ENCODE assay signal across 8 cellular contexts in genomic region chr3:170419301-170420087, GRCh38. TPM values are rescaled to one million over a fixed set of nuclear protein-coding genes. Genes with fewer than 3 reads are reported as not detected.
DNase-seq lines count a peak whose midpoint lies in the region; ATAC-seq, FAIRE-seq and TF ChIP-seq lines count a peak whose summit lies in the region.

No MANE protein-coding gene starts in this region.

- peaks cover 8% of the 10 kb centered on the region for H3K27me3 Mint-ChIP-seq in nephron progenitor cell (ENCODE audit: low read depth, poor library complexity)

- no peak overlapping the region for H3K27ac Mint-ChIP-seq in nephron progenitor cell

- no peak for TF ChIP-seq CTCF in fibroblast of pulmonary artery (IDR thresholded peaks at IDR 0.05; ENCODE audit: low read length, missing control alignments)
- no peak for TF ChIP-seq CTCF in nephron progenitor cell (IDR thresholded peaks at IDR 0.05)

- no peaks in the 10 kb centered on the region for H3K36me3 ChIP-seq in NT2/D1 (ENCODE audit: insufficient read depth, insufficient read length, low read length)

- H3K9me3 Mint-ChIP-seq in nephron progenitor cell, result peaks cover 9% of the 10 kb centered on the region

- TF ChIP-seq POLR2A in GM12891 (IDR thresholded peaks at IDR 0.05; ENCODE audit: low read depth, low read length), result no peak

- no peak overlapping the region for H3K9ac ChIP-seq in NT2/D1 (ENCODE audit: insufficient read length, low read depth)

- H3K27me3 ChIP-seq in NT2/D1 (ENCODE audit: insufficient read depth, insufficient read length), result peaks cover 43% of the 10 kb centered on the region

- H3K36me3 Mint-ChIP-seq in nephron progenitor cell (ENCODE audit: low read depth), result no peaks in the 10 kb centered on the region

- H3K4me3 ChIP-seq in NT2/D1 (ENCODE audit: insufficient read length, low read depth) (peak overlapping the region; percentile 36), fibroblast of pulmonary artery (replicated peaks; ENCODE audit: low read depth, low read length) (peak overlapping the region; percentile 58)

- DNase-seq in AG20443 (ENCODE audit: low spot score) (peak; percentile 74), NT2/D1 (ENCODE audit: low read depth, low spot score) (no peak), fibroblast of pulmonary artery (ENCODE audit: low read depth) (peak; percentile 41), nephron progenitor cell (peak; percentile 63), GM19239 (ENCODE audit: insufficient read length, low spot score) (no peak), GM12891 (ENCODE audit: insufficient read length, low spot score) (no peak), activated gamma-delta T cell treated with Interleukin-2 at 50 U/mL for 16 hours (no peak)

- no peak for ATAC-seq in GM21515 (IDR thresholded peaks at IDR 0.05; ENCODE audit: unreplicated experiment)

- no peaks in the 10 kb centered on the region for H3K9me3 ChIP-seq in NT2/D1 (ENCODE audit: insufficient read depth, low read length)

- H3K4me1 Mint-ChIP-seq in nephron progenitor cell, result peaks cover 43% of the 10 kb centered on the region

- peak overlapping the region; percentile 73 for H3K4me3 Mint-ChIP-seq in nephron progenitor cell

- H3K4me1 ChIP-seq in NT2/D1 (ENCODE audit: insufficient read depth, insufficient read length), result peaks cover 12% of the 10 kb centered on the region

- no peak for FAIRE-seq in GM19239 (lab: Jason Lieb, UNC)
- no peak for FAIRE-seq in GM12891 (lab: Jason Lieb, UNC)

TF ChIP-seq in GM12891, 5 proteins besides CTCF, POLR2A, EP300 and RAD21:
- TF ChIP-seq TAF1 (IDR thresholded peaks at IDR 0.05; ENCODE audit: low read depth, low read length) (no peak), POLR2AphosphoS5 (IDR thresholded peaks at IDR 0.05; ENCODE audit: low read depth, low read length) (no peak), POU2F2 (IDR thresholded peaks at IDR 0.05; ENCODE audit: low read depth, low read length) (no peak), PAX5 (IDR thresholded peaks at IDR 0.05; ENCODE audit: insufficient read depth, low read length, severe bottlenecking) (no peak), SPI1 (IDR thresholded peaks at IDR 0.05; ENCODE audit: low read depth, low read length) (no peak)
TF ChIP-seq in GM12891: peak in this region for 0.

RNA-seq across cellular contexts. Expression of gene CLDN11, which starts 0.8 kb away (rescaled TPM):
- 0.22 TPM for polyA plus RNA-seq in GM12891 (2012; ENCODE audit: low read depth, missing spikeins)

Comparison
In these comparisons a context has a peak if more than half of its experiments do, and no peak if none do; other contexts are left out.
1. DNase-seq: peak in AG20443 (single experiment), fibroblast of pulmonary artery (single experiment) and nephron progenitor cell (single experiment); none in NT2/D1 (single experiment), GM19239 (single experiment), GM12891 (single experiment) and activated gamma-delta T cell treated with Interleukin-2 at 50 U/mL for 16 hours (single experiment).